1 cellular context compared by ENCODE assay signal in the genomic region with DNA sequence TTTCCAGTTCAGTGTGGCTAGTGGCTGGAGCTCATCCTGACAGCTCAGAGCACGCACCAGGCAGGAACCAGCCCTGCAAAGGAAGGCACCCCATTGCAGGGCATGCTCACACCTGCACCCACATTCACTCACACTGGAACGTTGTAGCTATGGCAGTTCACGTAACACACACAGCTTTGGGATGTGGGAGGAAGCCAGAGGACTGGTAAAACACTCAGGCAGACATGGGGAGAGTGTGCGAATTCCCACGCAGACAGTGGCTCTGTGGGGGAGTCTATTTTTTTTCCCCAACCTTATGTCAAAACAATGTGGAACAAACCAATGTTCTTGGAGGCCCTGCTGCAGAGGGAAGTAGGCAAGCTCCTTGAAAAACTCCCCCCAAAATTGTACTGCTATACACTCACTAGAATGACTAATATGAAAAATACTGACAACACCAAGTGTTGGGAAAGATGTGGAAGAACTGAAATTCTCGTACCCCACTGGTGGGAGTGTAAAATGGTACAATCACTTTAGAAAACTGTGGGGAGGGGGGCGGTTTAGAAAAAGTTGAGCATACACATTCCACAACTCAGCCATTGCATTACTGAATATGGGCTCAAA.
TF ChIP-seq lines count a peak whose summit lies in the region.

No MANE protein-coding gene starts in this region.

TF ChIP-seq in HEK293, 187 proteins besides CTCF, POLR2A, EP300 and RAD21 (continued from another document):
- TF ChIP-seq, protein P1, sequence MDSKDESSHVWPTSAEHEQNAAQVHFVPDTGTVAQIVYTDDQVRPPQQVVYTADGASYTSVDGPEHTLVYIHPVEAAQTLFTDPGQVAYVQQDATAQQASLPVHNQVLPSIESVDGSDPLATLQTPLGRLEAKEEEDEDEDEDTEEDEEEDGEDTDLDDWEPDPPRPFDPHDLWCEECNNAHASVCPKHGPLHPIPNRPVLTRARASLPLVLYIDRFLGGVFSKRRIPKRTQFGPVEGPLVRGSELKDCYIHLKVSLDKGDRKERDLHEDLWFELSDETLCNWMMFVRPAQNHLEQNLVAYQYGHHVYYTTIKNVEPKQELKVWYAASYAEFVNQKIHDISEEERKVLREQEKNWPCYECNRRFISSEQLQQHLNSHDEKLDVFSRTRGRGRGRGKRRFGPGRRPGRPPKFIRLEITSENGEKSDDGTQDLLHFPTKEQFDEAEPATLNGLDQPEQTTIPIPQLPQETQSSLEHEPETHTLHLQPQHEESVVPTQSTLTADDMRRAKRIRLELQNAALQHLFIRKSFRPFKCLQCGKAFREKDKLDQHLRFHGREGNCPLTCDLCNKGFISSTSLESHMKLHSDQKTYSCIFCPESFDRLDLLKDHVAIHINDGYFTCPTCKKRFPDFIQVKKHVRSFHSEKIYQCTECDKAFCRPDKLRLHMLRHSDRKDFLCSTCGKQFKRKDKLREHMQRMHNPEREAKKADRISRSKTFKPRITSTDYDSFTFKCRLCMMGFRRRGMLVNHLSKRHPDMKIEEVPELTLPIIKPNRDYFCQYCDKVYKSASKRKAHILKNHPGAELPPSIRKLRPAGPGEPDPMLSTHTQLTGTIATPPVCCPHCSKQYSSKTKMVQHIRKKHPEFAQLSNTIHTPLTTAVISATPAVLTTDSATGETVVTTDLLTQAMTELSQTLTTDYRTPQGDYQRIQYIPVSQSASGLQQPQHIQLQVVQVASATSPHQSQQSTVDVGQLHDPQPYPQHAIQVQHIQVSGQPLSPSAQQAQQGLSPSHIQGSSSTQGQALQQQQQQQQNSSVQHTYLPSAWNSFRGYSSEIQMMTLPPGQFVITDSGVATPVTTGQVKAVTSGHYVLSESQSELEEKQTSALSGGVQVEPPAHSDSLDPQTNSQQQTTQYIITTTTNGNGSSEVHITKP (tag by site-specific recombination; IDR thresholded peaks at IDR 0.05), result 0 out of 2 replicates have a peak, but pooled peaks have one; percentile 18
- no peak for TF ChIP-seq ZNF324 (tag by site-specific recombination; IDR thresholded peaks at IDR 0.05)
